Comparison of ENCODE assay signal across 11 cellular contexts in genomic region chr10:114519306-114519669, GRCh38.
DNase-seq lines count a peak whose midpoint lies in the region; ATAC-seq and TF ChIP-seq lines count a peak whose summit lies in the region.
"Had no signal": no experiment of that assay in that cellular context is flagged by ENCODE, and none has a peak within 500 bp of the region (broad histone marks: within the 10 kb centered on the region; RNA-seq: fewer than 3 reads in every experiment).

No MANE protein-coding gene starts in this region.

- peak overlapping the region; percentile 47 for H3K27ac Mint-ChIP-seq in T-helper 2 cell treated with Interferon-gamma antibody and Interleukin-4, amounts not matched to agents 5 μg/mL and 100 μg/mL, for 36 hours
- H3K27ac Mint-ChIP-seq in activated naive CD8-positive, alpha-beta T cell treated with anti-CD3 and anti-CD28 coated beads for 36 hours, result peak overlapping the region; percentile 85

- peaks cover 40% of the 10 kb centered on the region for H3K36me3 Mint-ChIP-seq in T-helper 2 cell treated with Interferon-gamma antibody and Interleukin-4, amounts not matched to agents 5 μg/mL and 100 μg/mL, for 36 hours (ENCODE audit: low read depth)
- peaks cover 8% of the 10 kb centered on the region for H3K36me3 Mint-ChIP-seq in activated naive CD8-positive, alpha-beta T cell treated with anti-CD3 and anti-CD28 coated beads for 36 hours

- no peaks in the 10 kb centered on the region for H3K27me3 ChIP-seq in stomach

- ATAC-seq in HG02610 (IDR thresholded peaks at IDR 0.05; ENCODE audit: unreplicated experiment), result no peak
- ATAC-seq in HG03025 (IDR thresholded peaks at IDR 0.05; ENCODE audit: low FRiP score, unreplicated experiment), result no peak
- no peak for ATAC-seq in GM21786 (IDR thresholded peaks at IDR 0.05; ENCODE audit: unreplicated experiment)

- peak overlapping the region; percentile 83 to 97 (median 89) for H3K27ac ChIP-seq in stomach

- H3K9me3 Mint-ChIP-seq in T-helper 2 cell treated with Interferon-gamma antibody and Interleukin-4, amounts not matched to agents 5 μg/mL and 100 μg/mL, for 36 hours, result no peaks in the 10 kb centered on the region
- no peaks in the 10 kb centered on the region for H3K9me3 Mint-ChIP-seq in activated naive CD8-positive, alpha-beta T cell treated with anti-CD3 and anti-CD28 coated beads for 36 hours

- H3K27me3 Mint-ChIP-seq in T-helper 2 cell treated with Interferon-gamma antibody and Interleukin-4, amounts not matched to agents 5 μg/mL and 100 μg/mL, for 36 hours (ENCODE audit: low read depth), result no peaks in the 10 kb centered on the region
- no peaks in the 10 kb centered on the region for H3K27me3 Mint-ChIP-seq in activated naive CD8-positive, alpha-beta T cell treated with anti-CD3 and anti-CD28 coated beads for 36 hours

- H3K9me3 ChIP-seq in stomach, result no peaks in the 10 kb centered on the region
- H3K9me3 ChIP-seq: HAP-1 had no signal

- H3K4me3 ChIP-seq in stomach, result no peak overlapping the region
- H3K4me3 ChIP-seq: HAP-1 had no signal

- no peak for DNase-seq in T-helper 2 cell treated with Interferon-gamma antibody and Interleukin-4, amounts not matched to agents 5 μg/mL and 100 μg/mL, for 36 hours (ENCODE audit: low spot score)
- no peak for DNase-seq in T-helper 2 cell
- no peak for DNase-seq in activated naive CD8-positive, alpha-beta T cell treated with anti-CD3 and anti-CD28 coated beads for 36 hours
- DNase-seq in kidney glomerular epithelial cell (lab: John Stamatoyannopoulos, UW), result peak; percentile 10
- DNase-seq in stomach, result peak; percentile 90
- DNase-seq: activated CD4-positive, alpha-beta T cell treated with anti-CD3 and anti-CD28 coated beads, Interleukin-2, amount 50 U/mL, for 4 hours; dermis blood vessel endothelial cell had no signal

- no peak for TF ChIP-seq POLR2A in stomach (IDR thresholded peaks at IDR 0.05)

- no peaks in the 10 kb centered on the region for H3K36me3 ChIP-seq in stomach
- H3K36me3 ChIP-seq: HAP-1 had no signal

- peak overlapping the region; percentile 30 for H3K4me3 Mint-ChIP-seq in T-helper 2 cell treated with Interferon-gamma antibody and Interleukin-4, amounts not matched to agents 5 μg/mL and 100 μg/mL, for 36 hours
- peak overlapping the region; percentile 45 for H3K4me3 Mint-ChIP-seq in activated naive CD8-positive, alpha-beta T cell treated with anti-CD3 and anti-CD28 coated beads for 36 hours

- H3K4me1 Mint-ChIP-seq in T-helper 2 cell treated with Interferon-gamma antibody and Interleukin-4, amounts not matched to agents 5 μg/mL and 100 μg/mL, for 36 hours (ENCODE audit: low read depth), result peaks cover 81% of the 10 kb centered on the region
- peaks cover 92% of the 10 kb centered on the region for H3K4me1 Mint-ChIP-seq in activated naive CD8-positive, alpha-beta T cell treated with anti-CD3 and anti-CD28 coated beads for 36 hours

- intact Hi-C loops in stomach (cut with DNase I; ENCODE audit: low total_unique reads), result no loop called here

- no peak for TF ChIP-seq CTCF in stomach (IDR thresholded peaks at IDR 0.05)

- peaks cover 38 to 94% (median 70%) of the 10 kb centered on the region in 4 donors for H3K4me1 ChIP-seq in stomach

- whole genome bisulfite sequencing in stomach, 5 donors, result 33 to 61% (median 44%) methylated on average over 5 of the region's 5 CpGs

- TF ChIP-seq EP300 in stomach (IDR thresholded peaks at IDR 0.05), result no peak

Comparison
In these comparisons a context has a peak if more than half of its experiments do, and no peak if none do; other contexts are left out.
1. DNase-seq: peak in kidney glomerular epithelial cell (single experiment) and stomach (single experiment); none in T-helper 2 cell treated with Interferon-gamma antibody and Interleukin-4, amounts not matched to agents 5 μg/mL and 100 μg/mL, for 36 hours (single experiment), T-helper 2 cell (0 of 5) and activated naive CD8-positive, alpha-beta T cell treated with anti-CD3 and anti-CD28 coated beads for 36 hours (single experiment).